In the genomic region with DNA sequence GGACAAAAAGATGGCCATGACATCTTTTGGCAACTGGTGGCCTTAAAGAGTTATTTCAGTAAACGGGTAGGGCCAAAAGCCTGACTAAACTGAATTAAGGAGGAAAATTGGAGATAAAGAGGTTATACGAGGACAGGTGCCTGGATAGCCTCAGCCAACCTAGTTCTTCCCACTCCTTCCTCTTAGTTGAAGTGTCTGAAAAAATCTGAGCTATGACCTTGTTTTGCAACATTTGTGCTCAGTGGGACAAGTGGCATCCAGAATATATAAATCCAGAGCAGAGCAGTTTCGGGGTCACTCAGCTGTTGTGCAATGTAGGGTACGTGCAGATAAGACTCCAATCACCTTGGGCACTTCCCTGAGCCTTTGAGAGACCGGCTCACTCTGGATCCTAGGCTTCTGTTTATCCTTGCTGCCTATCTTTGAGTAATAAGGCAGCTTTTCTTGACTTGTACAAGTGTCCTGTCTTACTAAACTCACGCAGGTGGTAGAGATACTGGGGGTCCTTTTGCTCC, we compare ENCODE assay signal across 19 cellular contexts. TPM values are rescaled to one million over a fixed set of nuclear protein-coding genes. Genes with fewer than 3 reads are reported as not detected.
DNase-seq lines count a peak whose midpoint lies in the region; ATAC-seq, FAIRE-seq and TF ChIP-seq lines count a peak whose summit lies in the region.
"Had no signal": no experiment of that assay in that cellular context is flagged by ENCODE, and none has a peak within 500 bp of the region (broad histone marks: within the 10 kb centered on the region; RNA-seq: fewer than 3 reads in every experiment).

No MANE protein-coding gene starts in this region.

- TF ChIP-seq CTCF in A549 (IDR thresholded peaks at IDR 0.05) (no peak), K562 (IDR thresholded peaks at IDR 0.05 in 2 of 3, conservative IDR thresholded peaks at IDR 0.05 in 1 of 3; ENCODE audit: insufficient read depth in 2 of 3, low read depth in 1 of 3, low read length in 3 of 3) (no peak), lower lobe of right lung (IDR thresholded peaks at IDR 0.05) (no peak)

- FAIRE-seq in A549 (lab: Jason Lieb, UNC) (peak; percentile 18), K562 (lab: Jason Lieb, UNC) (no peak)
- FAIRE-seq: GM12891, H54 had no signal

- TF ChIP-seq POLR2A in A549 (IDR thresholded peaks at IDR 0.05; ENCODE audit: low read length), result no peak
- TF ChIP-seq POLR2A in K562 (conservative IDR thresholded peaks at IDR 0.05), result no peak

- intact Hi-C loops in K562 (cut with micrococcal nuclease) (no loop called here), lower lobe of right lung (cut with DNase I) (no loop called here)

- TF ChIP-seq RAD21 in A549 (conservative IDR thresholded peaks at IDR 0.05 in 1 of 2, IDR thresholded peaks at IDR 0.05 in 1 of 2) (no peak), K562 (CRISPR knock-in tag; conservative IDR thresholded peaks at IDR 0.05 in 1 of 2, IDR thresholded peaks at IDR 0.05 in 1 of 2) (no peak)

- TF ChIP-seq EP300 in A549 (IDR thresholded peaks at IDR 0.05) (no peak), K562 (IDR thresholded peaks at IDR 0.05; ENCODE audit: low read length) (no peak)

- in situ Hi-C loops in K562 (cut with MboI), result no loop called here

- no peaks in the 10 kb centered on the region for H3K9me1 ChIP-seq in K562 (ENCODE audit: control insufficient read depth, insufficient read depth, low read length)

- no peak overlapping the region for H3K27ac ChIP-seq in A549
- no peak overlapping the region for H3K27ac ChIP-seq in K562 (ENCODE audit: extremely low read depth, low read depth, low read length)
- H3K27ac ChIP-seq in lower lobe of right lung, result no peak overlapping the region

- DNase-seq in A549 (ENCODE audit: low read depth in 1 of 2, low spot score in 1 of 2) (no peak), K562 (ENCODE audit: extremely low read depth in 1 of 4, low spot score in 3 of 4) (no peak), lower lobe of right lung (no peak), left lobe of liver (ENCODE audit: low spot score) (no peak), MV-4-11 (lab: John Stamatoyannopoulos, UW) (no peak)
- DNase-seq: 8988T; C1 segment of cervical spinal cord; Calu3; CD4-positive, alpha-beta memory T cell; COR-L47; DMS53; DMS79 treated with DMSO at 0.1 percent for 48 hours; GF-D8; GOT3; HFFc6 had no signal

- POLR2A ChIA-PET in A549 (lab: Yijun Ruan, JAX), result no interaction called here
- POLR2A ChIA-PET in K562 (lab: Yijun Ruan, JAX), result no interaction called here

- H4K20me1 ChIP-seq in K562 (replicated peaks; ENCODE audit: control insufficient read depth, insufficient read depth, low read length), result no peaks in the 10 kb centered on the region

- no peak for ATAC-seq in A549
- no peak for ATAC-seq in K562
- peak; percentile 60 to 63 for ATAC-seq in lower lobe of right lung
- ATAC-seq in left lobe of liver, result no peak
- ATAC-seq in HG03432 (IDR thresholded peaks at IDR 0.05; ENCODE audit: unreplicated experiment), result no peak

- H2AFZ ChIP-seq in K562 (ENCODE audit: low read depth, low read length), result no peak overlapping the region

- no peaks in the 10 kb centered on the region for H3K4me1 ChIP-seq in A549
- H3K4me1 ChIP-seq in K562 (replicated peaks in 1 of 2; ENCODE audit: control insufficient read depth in 2 of 2, insufficient read depth in 2 of 2, low read length in 2 of 2), result no peaks in the 10 kb centered on the region
- H3K4me1 ChIP-seq in lower lobe of right lung, result no peaks in the 10 kb centered on the region
- H3K4me1 ChIP-seq: HAP-1 had no signal

- 49% methylated on average over 6 of the region's 6 CpGs for WGBS in A549 (ENCODE audit: missing lambda C conversion rate)
- 5% methylated on average over 6 of the region's 6 CpGs for WGBS in K562 (ENCODE audit: insufficient coverage, low coverage, missing lambda C conversion rate)

- H3K9ac ChIP-seq in K562 (ENCODE audit: insufficient read depth in 1 of 2, low read depth in 2 of 2, low read length in 2 of 2), result no peak overlapping the region

- H3K27me3 ChIP-seq in K562 (ENCODE audit: control insufficient read depth in 2 of 2, insufficient read depth in 2 of 2, low read length in 2 of 2), result no peaks in the 10 kb centered on the region
- no peaks in the 10 kb centered on the region for H3K27me3 ChIP-seq in lower lobe of right lung (ENCODE audit: low read depth)

- H3K36me3 ChIP-seq in K562 (ENCODE audit: control insufficient read depth, insufficient read depth, low read length) (no peaks in the 10 kb centered on the region), lower lobe of right lung (no peaks in the 10 kb centered on the region)
- H3K36me3 ChIP-seq: HAP-1 had no signal

- H3K4me3 ChIP-seq in A549, result no peak overlapping the region
- H3K4me3 ChIP-seq in K562, result no peak overlapping the region
- H3K4me3 ChIP-seq in lower lobe of right lung, result no peak overlapping the region
- H3K4me3 ChIP-seq: HAP-1 had no signal

- H3K79me2 ChIP-seq in K562 (ENCODE audit: control insufficient read depth, insufficient read depth, low read length), result no peaks in the 10 kb centered on the region

- BruUV-seq in K562 (replicated peaks; lab: Mats Ljungman, UMichigan), result no TSS peak

- CTCF ChIA-PET in A549 (lab: Yijun Ruan, JAX), result interaction anchor here (1.8 kb wide), 1 partner anchor 25 kb away, joined by 7 read pairs; no protein-coding TSS in a partner anchor
- CTCF ChIA-PET in K562 (lab: Yijun Ruan, JAX; ENCODE audit: low intra/inter-chr PET ratio), result no interaction called here

- H3K9me3 ChIP-seq in A549 (peaks cover 5% of the 10 kb centered on the region; the same call in 1 of the 3 replicates), K562 (replicated peaks; ENCODE audit: control insufficient read depth, insufficient read depth, low read depth, low read length) (no peaks in the 10 kb centered on the region), lower lobe of right lung (no peaks in the 10 kb centered on the region)
- H3K9me3 ChIP-seq: HAP-1 had no signal

- H3K4me2 ChIP-seq in A549, result no peak overlapping the region
- no peak overlapping the region for H3K4me2 ChIP-seq in K562 (ENCODE audit: insufficient read depth, low read length)

TF ChIP-seq in A549, 52 proteins besides CTCF, POLR2A, EP300 and RAD21 (continues in another document):
- TF ChIP-seq, protein P1, sequence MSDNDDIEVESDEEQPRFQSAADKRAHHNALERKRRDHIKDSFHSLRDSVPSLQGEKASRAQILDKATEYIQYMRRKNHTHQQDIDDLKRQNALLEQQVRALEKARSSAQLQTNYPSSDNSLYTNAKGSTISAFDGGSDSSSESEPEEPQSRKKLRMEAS (IDR thresholded peaks at IDR 0.05), result no peak
- TF ChIP-seq POLR2AphosphoS2 (conservative IDR thresholded peaks at IDR 0.05; ENCODE audit: low read length) (no peak), CBX2 (IDR thresholded peaks at IDR 0.05; ENCODE audit: borderline replicate concordance, low read depth) (no peak), JUN (IDR thresholded peaks at IDR 0.05) (no peak), EHMT2 (IDR thresholded peaks at IDR 0.05; ENCODE audit: low read depth) (no peak)

TF ChIP-seq in K562, 482 proteins besides CTCF, POLR2A, EP300 and RAD21:
- TF ChIP-seq, protein P2, sequence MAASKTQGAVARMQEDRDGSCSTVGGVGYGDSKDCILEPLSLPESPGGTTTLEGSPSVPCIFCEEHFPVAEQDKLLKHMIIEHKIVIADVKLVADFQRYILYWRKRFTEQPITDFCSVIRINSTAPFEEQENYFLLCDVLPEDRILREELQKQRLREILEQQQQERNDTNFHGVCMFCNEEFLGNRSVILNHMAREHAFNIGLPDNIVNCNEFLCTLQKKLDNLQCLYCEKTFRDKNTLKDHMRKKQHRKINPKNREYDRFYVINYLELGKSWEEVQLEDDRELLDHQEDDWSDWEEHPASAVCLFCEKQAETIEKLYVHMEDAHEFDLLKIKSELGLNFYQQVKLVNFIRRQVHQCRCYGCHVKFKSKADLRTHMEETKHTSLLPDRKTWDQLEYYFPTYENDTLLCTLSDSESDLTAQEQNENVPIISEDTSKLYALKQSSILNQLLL (CRISPR knock-in tag; IDR thresholded peaks at IDR 0.05; ENCODE audit: borderline replicate concordance), result no peak
- TF ChIP-seq CEBPB (tag; IDR thresholded peaks at IDR 0.05), result peak; percentile 8; the same call in 1 of the 2 replicates
TF ChIP-seq in K562: peak in this region for 1.

RNA-seq across cellular contexts. Expression of a gene that starts 50.2 kb away (rescaled TPM):
- polyA plus RNA-seq in A549 (2011; rRNA removed) (91.1 and 98.2 TPM in 2 replicates), A549 (2017; fragmentation: RNase III; extraction: RNeasy Plus Mini Kit Qiagen cat#74134 plus additional on column Dnase treatment) (71.1 to 75.7 TPM (median 72.8 TPM) in 3 replicates), K562 (2011; rRNA removed) (0.06 and 0.11 TPM in 2 replicates), K562 (2014; fragmentation: Illumina TruSeq; extraction: Trizol) (0.13 TPM in 1 of 2 replicates, not detected in the other), K562 (2014; fragmentation: Nextera tagmentation; extraction: Ambion mirVana) (under 1 TPM; 0.04 TPM), K562 (2014; rRNA removed) (0.18 and 0.53 TPM in 2 replicates)
- 17.0 and 17.4 TPM in 2 replicates for polyA plus RNA-seq in A549 (2012; cell fraction: cytosol; rRNA removed)
- polyA plus RNA-seq in A549 (2012; cell fraction: nucleus; rRNA removed), result 13.0 and 17.9 TPM in 2 replicates
- 49.6 and 56.1 TPM in 2 replicates for polyA minus RNA-seq in A549 (2011; rRNA and poly(A)+ RNA removed)
- total RNA-seq in K562 (2011; cell fraction: chromatin; rRNA removed; ENCODE audit: low replicate concordance), result 0.12 and 0.76 TPM in 2 replicates
- total RNA-seq in K562 (2011; cell fraction: nucleolus; rRNA removed), result 0.13 and 0.17 TPM in 2 replicates
- total RNA-seq in K562 (2011; cell fraction: nucleoplasm; rRNA removed), result 0.29 TPM in 1 of 2 replicates, not detected in the other
- total RNA-seq in K562 (2014; rRNA removed) (0.16 and 0.32 TPM in 2 replicates), K562 (2014; rRNA removed; fragmentation: Illumina TruSeq; extraction: Trizol) (0.18 and 0.41 TPM in 2 replicates), K562 (2015; rRNA removed; fragmentation: Illumina TruSeq; extraction: Trizol) (0.11 and 0.18 TPM in 2 replicates), K562 (2021) (0.13 and 0.40 TPM in 2 replicates), lower lobe of right lung (10.8 TPM), left lobe of liver (8.5 TPM)
- polyA plus RNA-seq in K562 (2011; cell fraction: cytosol; rRNA removed), result 0.01 and 0.04 TPM in 2 replicates
- polyA plus RNA-seq in K562 (2011; cell fraction: nucleus; rRNA removed), result 0.16 and 0.24 TPM in 2 replicates
- 0.23 and 0.68 TPM in 2 replicates for polyA plus RNA-seq in K562 (2012)
- 0.18 and 0.25 TPM in 2 replicates for polyA minus RNA-seq in K562 (2011; rRNA and poly(A)+ RNA removed)
- polyA minus RNA-seq in K562 (2011; cell fraction: cytosol; rRNA and poly(A)+ RNA removed), result not detected in 2 replicates
- polyA minus RNA-seq in K562 (2011; cell fraction: nucleus; rRNA and poly(A)+ RNA removed), result 0.44 TPM in 1 of 2 replicates, not detected in the other

Comparison
In these comparisons a context has a peak if more than half of its experiments do, and no peak if none do; other contexts are left out.
1. ATAC-seq: peak in lower lobe of right lung (2 of 2); none in A549 (0 of 2), K562 (single experiment), left lobe of liver (single experiment) and HG03432 (single experiment).